8 cellular contexts compared by ENCODE assay signal in the genomic region with DNA sequence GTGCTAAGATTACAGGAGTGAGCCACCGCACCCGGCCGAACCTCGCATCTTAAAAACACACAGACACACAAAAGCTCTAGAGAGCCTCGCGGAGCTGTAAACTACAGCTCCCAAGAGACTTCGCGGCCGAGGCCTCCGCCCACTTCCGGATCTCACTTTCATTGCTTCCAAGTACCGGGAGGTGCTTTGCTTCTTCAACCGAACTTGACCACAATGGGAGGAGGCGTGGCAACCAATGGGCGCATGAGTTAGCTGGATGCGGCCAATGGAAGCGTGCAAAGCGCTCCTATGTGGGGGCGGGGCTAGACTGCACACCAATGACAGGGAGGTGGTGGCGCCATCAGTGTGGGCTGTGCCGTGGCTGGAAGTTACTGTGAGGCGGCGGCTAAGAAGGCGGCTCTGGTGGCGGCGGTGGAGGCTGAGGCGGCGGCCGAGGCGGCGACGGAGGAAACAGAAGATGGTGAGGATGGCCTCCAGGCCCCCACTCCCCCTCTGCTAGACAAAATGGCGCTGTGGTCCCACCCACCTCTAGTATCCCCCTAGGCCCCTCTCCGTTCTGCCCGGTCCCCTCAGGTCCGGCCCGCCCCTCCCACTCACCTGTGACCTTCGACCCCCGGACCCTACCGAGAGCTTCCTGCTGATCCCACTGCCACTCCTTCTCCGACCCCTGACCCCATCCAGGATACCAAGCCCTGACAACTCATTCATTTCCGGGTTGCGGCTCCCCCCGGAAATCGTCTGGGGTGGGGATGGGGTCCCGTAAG. TPM values are rescaled to one million over a fixed set of nuclear protein-coding genes. Genes with fewer than 3 reads are reported as not detected.
DNase-seq lines count a peak whose midpoint lies in the region; ATAC-seq, FAIRE-seq and TF ChIP-seq lines count a peak whose summit lies in the region.

A gene (plus strand): TSS at position 366 of the 764 bp plus-strand sequence. CDS start 92 bp downstream, at position 458.

- no peaks in the 10 kb centered on the region for H3K36me3 ChIP-seq in breast epithelium
- H3K36me3 ChIP-seq in skeletal muscle tissue (ENCODE audit: control insufficient read depth in 3 of 3, insufficient read depth in 3 of 3, low read length in 3 of 3), result peaks cover 4 to 12% (median 5%) of the 10 kb centered on the region in 3 donors

- peak; percentile 99 for FAIRE-seq in A204.1 (lab: Jason Lieb, UNC)

- peak; percentile 40 for ATAC-seq in GM18861 (IDR thresholded peaks at IDR 0.05; ENCODE audit: unreplicated experiment)
- ATAC-seq in HG03108 (IDR thresholded peaks at IDR 0.05; ENCODE audit: unreplicated experiment), result peak; percentile 45

- peak within 1 kb of the TSS; percentile 84 to 93 (median 90) for H3K9ac ChIP-seq in skeletal muscle tissue (ENCODE audit: low read depth in 1 of 3, low read length in 3 of 3)

- H3K4me3 ChIP-seq in breast epithelium, result peak within 1 kb of the TSS; percentile 85 to 92 (median 89)
- peak within 1 kb of the TSS; percentile 84 for H3K4me3 ChIP-seq in iPS-18c (ENCODE audit: insufficient read depth, low read depth, low read length)
- H3K4me3 ChIP-seq in skeletal muscle tissue (ENCODE audit: low read length in 3 of 3), result peak within 1 kb of the TSS; percentile 86 to 89 (median 88)

- DNase-seq in NCI-H2196 treated with DMSO at 0.1 percent for 48 hours (lab: John Stamatoyannopoulos, UW; ENCODE audit: unreplicated experiment) (peak; percentile 99), breast epithelium (ENCODE audit: low spot score in 2 of 2) (peak; percentile 99 to 100)

- intact Hi-C loops in breast epithelium (cut with DNase I; ENCODE audit: low total_unique reads), result loop anchor here (10.0 kb wide), 1 partner anchor 75 kb away; no protein-coding TSS in a partner anchor

- no peaks in the 10 kb centered on the region for H3K27me3 ChIP-seq in breast epithelium
- no peaks in the 10 kb centered on the region for H3K27me3 ChIP-seq in skeletal muscle tissue (ENCODE audit: control insufficient read depth in 3 of 3, insufficient read depth in 3 of 3, low read length in 3 of 3)

- H3K9me3 ChIP-seq in breast epithelium, result no peaks in the 10 kb centered on the region
- H3K9me3 ChIP-seq in iPS-18c (ENCODE audit: control insufficient read depth, insufficient read depth, low read length), result peaks cover 4% of the 10 kb centered on the region
- H3K9me3 ChIP-seq in skeletal muscle tissue (ENCODE audit: control insufficient read depth in 3 of 3, low read length in 3 of 3), result no peaks in the 10 kb centered on the region

- no peak for TF ChIP-seq POLR2A in breast epithelium (IDR thresholded peaks at IDR 0.05)

- H3K4me1 ChIP-seq in breast epithelium (peaks cover 7 to 19% of the 10 kb centered on the region in 2 donors), skeletal muscle tissue (ENCODE audit: control insufficient read depth in 3 of 3, insufficient read depth in 3 of 3, low read length in 3 of 3) (peaks cover 31 to 57% (median 40%) of the 10 kb centered on the region in 3 donors)

- no peak for TF ChIP-seq CTCF in VCaP (conservative IDR thresholded peaks at IDR 0.05)
- no peak for TF ChIP-seq CTCF in breast epithelium (IDR thresholded peaks at IDR 0.05)

- peak within 1 kb of the TSS; percentile 88 for H3K27ac ChIP-seq in VCaP
- peak within 1 kb of the TSS; percentile 87 for H3K27ac ChIP-seq in breast epithelium
- peak within 1 kb of the TSS; percentile 79 for H3K27ac ChIP-seq in skeletal muscle tissue (ENCODE audit: low read depth, low read length)

RNA-seq across cellular contexts. Expression of the gene that starts here (rescaled TPM):
- total RNA-seq in breast epithelium (10 to 100 TPM in 2 of 3 donors, 1 to 10 TPM in 1; 9.2 to 18.7 (median 11.1) TPM), skeletal muscle tissue (5.7 TPM)

Comparison
In these comparisons a context has a peak if more than half of its experiments do, and no peak if none do; other contexts are left out.
1. Peak in every context shown above with its lines: DNase-seq, ATAC-seq, H3K4me3 ChIP-seq and H3K27ac ChIP-seq.